18 cellular contexts compared by ENCODE assay signal in genomic region chr1:17516303-17517214, GRCh38. TPM values are rescaled to one million over a fixed set of nuclear protein-coding genes. Genes with fewer than 3 reads are reported as not detected.
DNase-seq lines count a peak whose midpoint lies in the region; ATAC-seq, FAIRE-seq and TF ChIP-seq lines count a peak whose summit lies in the region.
"Had no signal": no experiment of that assay in that cellular context is flagged by ENCODE, and none has a peak within 500 bp of the region (broad histone marks: within the 10 kb centered on the region; RNA-seq: fewer than 3 reads in every experiment).

No MANE protein-coding gene starts in this region.

- H3K27ac ChIP-seq in body of pancreas, result peak overlapping the region; percentile 33 to 74 (median 60)
- no peak overlapping the region for H3K27ac ChIP-seq in HepG2 (ENCODE audit: extremely low read length, insufficient read depth, low read length)
- H3K27ac ChIP-seq: ascending aorta, coronary artery, esophagus squamous epithelium, uterus had no signal

- H4K20me1 ChIP-seq in HepG2 (ENCODE audit: insufficient read depth, low read length), result no peaks in the 10 kb centered on the region

- H3K4me2 ChIP-seq in HepG2 (ENCODE audit: low read depth, low read length), result peak overlapping the region; percentile 55

- peaks cover 22 to 24% of the 10 kb centered on the region in 2 donors for H3K27me3 Mint-ChIP-seq in T-cell

- peak; percentile 90 for ATAC-seq in body of pancreas
- ATAC-seq in HepG2, result peak; percentile 90
- ATAC-seq in sciatic nerve, result peak; percentile 52
- no peak for ATAC-seq in GM18870 (IDR thresholded peaks at IDR 0.05; ENCODE audit: unreplicated experiment)
- ATAC-seq in T-cell (replicated peaks in 1 of 4), result no peak
- ATAC-seq: stimulated activated memory B cell treated with anti-CD40 and anti-IgM and Interleukin-4, amounts not matched to agents 10 μg/mL and 1 μg/mL and 100 μg/mL, for 72 hours had no signal

- H3K4me3 ChIP-seq in body of pancreas (no peak overlapping the region), HepG2 (replicated peaks in 1 of 3; ENCODE audit: insufficient read depth in 1 of 3, low read depth in 2 of 3, low read length in 3 of 3) (peak overlapping the region in 1 of 3 experiments; percentile 26; a peak in 2 of 6 replicates)
- H3K4me3 ChIP-seq: ascending aorta, coronary artery, esophagus squamous epithelium, lung, skin epidermis, uterus had no signal

- H3K9me3 ChIP-seq in body of pancreas (no peaks in the 10 kb centered on the region), HepG2 (ENCODE audit: low read length) (no peaks in the 10 kb centered on the region)
- H3K9me3 ChIP-seq: ascending aorta, esophagus squamous epithelium, uterus had no signal

- H3K4me1 ChIP-seq in body of pancreas, result peaks cover 31% of the 10 kb centered on the region
- peaks cover 22% of the 10 kb centered on the region for H3K4me1 ChIP-seq in HepG2 (ENCODE audit: insufficient read depth, low read length)
- H3K4me1 ChIP-seq: ascending aorta, uterus had no signal

- FAIRE-seq in HepG2 (lab: Jason Lieb, UNC), result peak; percentile 91

- no peak overlapping the region for H3K4me3 Mint-ChIP-seq in T-cell
- H3K4me3 Mint-ChIP-seq: stimulated activated memory B cell treated with anti-CD40 and anti-IgM and Interleukin-4, amounts not matched to agents 10 μg/mL and 1 μg/mL and 100 μg/mL, for 72 hours had no signal

- H3K27me3 ChIP-seq in body of pancreas (no peaks in the 10 kb centered on the region), HepG2 (ENCODE audit: control insufficient read depth in 1 of 2, insufficient read depth in 2 of 2, low read length in 2 of 2) (peaks cover 2 to 8% of the 10 kb centered on the region in 2 experiments; a peak in 4 of 5 replicates)
- H3K27me3 ChIP-seq: ascending aorta, uterus had no signal

- no peaks in the 10 kb centered on the region for H3K36me3 Mint-ChIP-seq in T-cell
- H3K36me3 Mint-ChIP-seq: stimulated activated memory B cell treated with anti-CD40 and anti-IgM and Interleukin-4, amounts not matched to agents 10 μg/mL and 1 μg/mL and 100 μg/mL, for 72 hours had no signal

- no peaks in the 10 kb centered on the region for H3K9me3 Mint-ChIP-seq in T-cell
- H3K9me3 Mint-ChIP-seq: stimulated activated memory B cell treated with anti-CD40 and anti-IgM and Interleukin-4, amounts not matched to agents 10 μg/mL and 1 μg/mL and 100 μg/mL, for 72 hours had no signal

- DNase-seq in HT-29 (ENCODE audit: low spot score) (peak; percentile 84), body of pancreas (peak; percentile 78 to 89 (median 88)), HepG2 (ENCODE audit: low spot score) (peak; percentile 85), sciatic nerve (ENCODE audit: low spot score) (no peak), T-cell (no peak), middle frontal gyrus (ENCODE audit: extremely low spot score, low spot score) (no peak)
- DNase-seq: activated CD8-positive, alpha-beta memory T cell treated with anti-CD3 and anti-CD28 coated beads for 24 hours; activated effector memory CD4-positive, alpha-beta T cell treated with Interleukin-2 at 50 U/mL for 16 hours; DND-41; esophagus squamous epithelium; NCI-H446 treated with DMSO at 0.1 percent for 48 hours; uterus had no signal

- no peaks in the 10 kb centered on the region for H3K36me3 ChIP-seq in body of pancreas (replicated peaks in 1 of 2; ENCODE audit: insufficient read depth in 1 of 2, low read depth in 2 of 2)
- H3K36me3 ChIP-seq in HepG2 (replicated peaks in 1 of 2; ENCODE audit: control insufficient read depth in 1 of 2, insufficient read depth in 2 of 2, low read length in 2 of 2), result no peaks in the 10 kb centered on the region
- H3K36me3 ChIP-seq: ascending aorta, esophagus squamous epithelium, uterus had no signal

- H2AFZ ChIP-seq in HepG2 (ENCODE audit: low read length), result no peak overlapping the region

- H3K9ac ChIP-seq in HepG2 (ENCODE audit: insufficient read depth, low read depth, low read length), result no peak overlapping the region

- intact Hi-C loops in body of pancreas (cut with DNase I), result no loop called here
- intact Hi-C loops in HepG2 (cut with micrococcal nuclease; ENCODE audit: unreplicated experiment), result no loop called here
- intact Hi-C loops in sciatic nerve (cut with DNase I), result no loop called here

- TF ChIP-seq POLR2A in body of pancreas (IDR thresholded peaks at IDR 0.05), result no peak
- TF ChIP-seq POLR2A in HepG2 (IDR thresholded peaks at IDR 0.05; ENCODE audit: insufficient read depth in 1 of 2, low read depth in 2 of 2, low read length in 2 of 2), result no peak

- no peaks in the 10 kb centered on the region for H3K79me2 ChIP-seq in HepG2 (ENCODE audit: insufficient read depth, low read length)

- no TSS peak for BruUV-seq in HepG2 (replicated peaks; lab: Mats Ljungman, UMichigan)

- in situ Hi-C loops in HepG2 (cut with HindIII; ENCODE audit: extremely low pct_ligation_motif_present, low pct_unique_long_range_greater_than_20kb), result no loop called here

- TF ChIP-seq CTCF in body of pancreas (IDR thresholded peaks at IDR 0.05) (peak in 1 of 7 experiments; percentile 1), HepG2 (CRISPR knock-in tag; IDR thresholded peaks at IDR 0.05) (no peak)

- 14 to 20% methylated on average over 8 to 13 of the region's 13 CpGs for WGBS in body of pancreas, 2 donors
- 1% methylated on average over 9 of the region's 13 CpGs for WGBS in HepG2 (ENCODE audit: low lambda C conversion rate)

- CTCF ChIA-PET in HepG2 (lab: Yijun Ruan, JAX; ENCODE audit: low intra/inter-chr PET ratio, low total read pairs) (no interaction called here), T-cell (lab: Charles Lee) (no interaction called here)

- H3K4me1 Mint-ChIP-seq in T-cell, result no peaks in the 10 kb centered on the region

- H3K27ac Mint-ChIP-seq in T-cell, result no peak overlapping the region
- H3K27ac Mint-ChIP-seq: stimulated activated memory B cell treated with anti-CD40 and anti-IgM and Interleukin-4, amounts not matched to agents 10 μg/mL and 1 μg/mL and 100 μg/mL, for 72 hours had no signal

- no peak for TF ChIP-seq RAD21 in HepG2 (CRISPR knock-in tag; IDR thresholded peaks at IDR 0.05)

- POLR2A ChIA-PET in HepG2 (lab: Yijun Ruan, JAX), result no interaction called here
- POLR2A ChIA-PET in T-cell (lab: Charles Lee), result no interaction called here

- TF ChIP-seq EP300 in HepG2 (IDR thresholded peaks at IDR 0.05; ENCODE audit: low read depth in 2 of 2, low read length in 2 of 2) (no peak), HepG2 (CRISPR knock-in tag; IDR thresholded peaks at IDR 0.05; ENCODE audit: borderline replicate concordance) (no peak)

TF ChIP-seq in HepG2, 621 proteins besides CTCF, POLR2A, EP300 and RAD21 (continues in another document):
- TF ChIP-seq RXRB (CRISPR knock-in tag; IDR thresholded peaks at IDR 0.05; ENCODE audit: borderline replicate concordance) (peak; percentile 76; the same call in 1 of the 2 replicates), RCOR2 (CRISPR knock-in tag; IDR thresholded peaks at IDR 0.05) (peak; percentile 41; the same call in 1 of the 2 replicates), CREM (IDR thresholded peaks at IDR 0.05) (no peak), CREM (CRISPR knock-in tag; IDR thresholded peaks at IDR 0.05) (no peak), ZNF503 (CRISPR knock-in tag; IDR thresholded peaks at IDR 0.05) (no peak), TEAD3 (CRISPR knock-in tag; optimal IDR thresholded peaks at IDR 0.05; ENCODE audit: borderline replicate concordance) (peak; percentile 56), ZNF460 (CRISPR knock-in tag; IDR thresholded peaks at IDR 0.05; ENCODE audit: borderline replicate concordance) (no peak), ZNF263 (CRISPR knock-in tag; IDR thresholded peaks at IDR 0.05) (peak; percentile 68; the same call in 1 of the 2 replicates), RBFOX2 (IDR thresholded peaks at IDR 0.05; ENCODE audit: low read depth, low read length) (no peak)

RNA-seq across cellular contexts. Expression of gene ARHGEF10L, which starts 22.9 kb away (rescaled TPM):
- total RNA-seq in HT-29 (2014; rRNA removed; shearing (Covaris generic)), result 54.2 and 56.1 TPM in 2 replicates
- total RNA-seq in body of pancreas, result 10 to 100 TPM; 81.4 to 93.1 TPM
- 26.2 and 46.5 TPM in 2 replicates for total RNA-seq in HepG2 (2016; rRNA removed; fragmentation: Illumina TruSeq; extraction: Trizol)
- 13.6 and 14.7 TPM in 2 replicates for total RNA-seq in HepG2 (2016; cell fraction: cytosol; rRNA removed; fragmentation: Illumina TruSeq; extraction: Trizol; ENCODE audit: low read depth)
- 24.8 and 47.9 TPM in 2 replicates for total RNA-seq in HepG2 (2016; cell fraction: insoluble cytoplasmic fraction; rRNA removed; fragmentation: Illumina TruSeq; extraction: Trizol)
- total RNA-seq in HepG2 (2016; cell fraction: membrane; rRNA removed; fragmentation: Illumina TruSeq; extraction: Trizol), result 19.1 and 19.9 TPM in 2 replicates
- 59.8 and 74.6 TPM in 2 replicates for total RNA-seq in HepG2 (2016; cell fraction: nucleus; rRNA removed; fragmentation: Illumina TruSeq; extraction: Trizol)
- polyA plus RNA-seq in HepG2 (2011; rRNA removed), result 78.3 and 107 TPM in 2 replicates
- polyA plus RNA-seq in HepG2 (2011; cell fraction: cytosol; rRNA removed), result 20.2 and 37.0 TPM in 2 replicates
- polyA plus RNA-seq in HepG2 (2011; cell fraction: nucleus; rRNA removed), result 844 and 1,154 TPM in 2 replicates
- polyA plus RNA-seq in HepG2 (2012), result 43.3 and 63.3 TPM in 2 replicates
- polyA plus RNA-seq in HepG2 (2016; cell fraction: cytosol; fragmentation: Illumina TruSeq; extraction: Trizol; ENCODE audit: low read depth), result 2.2 and 2.8 TPM in 2 replicates
- polyA plus RNA-seq in HepG2 (2016; cell fraction: insoluble cytoplasmic fraction; fragmentation: Illumina TruSeq; extraction: Trizol; ENCODE audit: low read depth), result 18.1 and 22.2 TPM in 2 replicates
- polyA plus RNA-seq in HepG2 (2016; cell fraction: membrane; fragmentation: Illumina TruSeq; extraction: Trizol; ENCODE audit: low read depth), result 4.7 and 5.9 TPM in 2 replicates
- 127 and 131 TPM in 2 replicates for polyA plus RNA-seq in HepG2 (2016; cell fraction: nucleus; fragmentation: Illumina TruSeq; extraction: Trizol; ENCODE audit: insufficient read depth, low read depth)
- 15.7 and 166 TPM in 2 replicates for polyA minus RNA-seq in HepG2 (2011; rRNA and poly(A)+ RNA removed; ENCODE audit: low replicate concordance)
- 36.6 and 43.4 TPM in 2 replicates for polyA minus RNA-seq in HepG2 (2011; cell fraction: cytosol; rRNA and poly(A)+ RNA removed)
- 147 and 148 TPM in 2 replicates for polyA minus RNA-seq in HepG2 (2011; cell fraction: nucleus; rRNA and poly(A)+ RNA removed)
- total RNA-seq in sciatic nerve, result 34.3 TPM
- under 1 TPM in 3 of 5 donors, not detected in 2; 0.12 to 0.30 (median 0.22) TPM for total RNA-seq in T-cell

Comparison
In these comparisons a context has a peak if more than half of its experiments do, and no peak if none do; other contexts are left out.
1. DNase-seq: peak in HT-29 (single experiment), body of pancreas (4 of 4) and HepG2 (single experiment); none in sciatic nerve (single experiment), T-cell (0 of 34) and middle frontal gyrus (single experiment).
2. ATAC-seq: peak in body of pancreas (single experiment), HepG2 (single experiment) and sciatic nerve (single experiment); none in GM18870 (single experiment) and T-cell (0 of 4).
3. RNA of gene ARHGEF10L, which starts 22.9 kb away (total RNA-seq): 81.4 to 93.1 TPM in body of pancreas, 54.2 to 56.1 TPM in HT-29, 13.6 to 74.6 TPM in HepG2 and 34.3 TPM in sciatic nerve (single experiment); 0.12 to 0.30 TPM in T-cell; every median in the first group is over 10 times any median in the second.